In the genomic region with DNA sequence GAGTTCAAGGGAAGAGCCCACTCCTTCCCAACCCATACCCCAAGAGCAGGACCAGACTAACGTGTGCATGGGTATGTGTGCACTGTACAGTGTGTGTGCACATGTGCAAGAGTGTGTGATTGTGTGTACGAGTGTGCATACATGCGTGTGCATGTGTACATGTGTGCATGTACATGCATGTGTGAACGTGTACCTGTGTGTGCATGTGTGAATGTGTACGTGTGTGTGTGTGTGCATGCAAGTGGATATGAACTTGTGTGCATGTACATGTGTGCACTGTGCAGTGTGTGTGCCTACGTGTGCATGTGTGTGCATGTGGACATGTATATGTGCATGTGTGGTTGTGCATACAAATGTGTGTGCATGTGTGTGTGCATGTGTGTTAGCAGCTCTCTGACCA, we compare ENCODE assay signal across 3 cellular contexts.
TF ChIP-seq lines count a peak whose summit lies in the region.

No MANE protein-coding gene starts in this region.

TF ChIP-seq in A549, 52 proteins besides CTCF, POLR2A, EP300 and RAD21:
- no peak for TF ChIP-seq GATA3 (IDR thresholded peaks at IDR 0.05; ENCODE audit: borderline replicate concordance)
- no peak for TF ChIP-seq RCOR1 (IDR thresholded peaks at IDR 0.05; ENCODE audit: low read depth, low read length)
- TF ChIP-seq ESRRA (IDR thresholded peaks at IDR 0.05; ENCODE audit: borderline replicate concordance, low read length), result no peak
- TF ChIP-seq JUNB (IDR thresholded peaks at IDR 0.05), result no peak
- no peak for TF ChIP-seq HOXA7 (CRISPR knock-in tag; IDR thresholded peaks at IDR 0.05)
- no peak for TF ChIP-seq HEYL (CRISPR knock-in tag; IDR thresholded peaks at IDR 0.05)
- TF ChIP-seq CBX8 (IDR thresholded peaks at IDR 0.05), result no peak
- TF ChIP-seq RNF2 (IDR thresholded peaks at IDR 0.05; ENCODE audit: borderline replicate concordance, low read depth), result no peak
- no peak for TF ChIP-seq HDAC2 (IDR thresholded peaks at IDR 0.05)
- TF ChIP-seq TFCP2L1 (CRISPR knock-in tag; IDR thresholded peaks at IDR 0.05), result no peak
- TF ChIP-seq SMC3 (IDR thresholded peaks at IDR 0.05), result no peak
- TF ChIP-seq, protein P1, sequence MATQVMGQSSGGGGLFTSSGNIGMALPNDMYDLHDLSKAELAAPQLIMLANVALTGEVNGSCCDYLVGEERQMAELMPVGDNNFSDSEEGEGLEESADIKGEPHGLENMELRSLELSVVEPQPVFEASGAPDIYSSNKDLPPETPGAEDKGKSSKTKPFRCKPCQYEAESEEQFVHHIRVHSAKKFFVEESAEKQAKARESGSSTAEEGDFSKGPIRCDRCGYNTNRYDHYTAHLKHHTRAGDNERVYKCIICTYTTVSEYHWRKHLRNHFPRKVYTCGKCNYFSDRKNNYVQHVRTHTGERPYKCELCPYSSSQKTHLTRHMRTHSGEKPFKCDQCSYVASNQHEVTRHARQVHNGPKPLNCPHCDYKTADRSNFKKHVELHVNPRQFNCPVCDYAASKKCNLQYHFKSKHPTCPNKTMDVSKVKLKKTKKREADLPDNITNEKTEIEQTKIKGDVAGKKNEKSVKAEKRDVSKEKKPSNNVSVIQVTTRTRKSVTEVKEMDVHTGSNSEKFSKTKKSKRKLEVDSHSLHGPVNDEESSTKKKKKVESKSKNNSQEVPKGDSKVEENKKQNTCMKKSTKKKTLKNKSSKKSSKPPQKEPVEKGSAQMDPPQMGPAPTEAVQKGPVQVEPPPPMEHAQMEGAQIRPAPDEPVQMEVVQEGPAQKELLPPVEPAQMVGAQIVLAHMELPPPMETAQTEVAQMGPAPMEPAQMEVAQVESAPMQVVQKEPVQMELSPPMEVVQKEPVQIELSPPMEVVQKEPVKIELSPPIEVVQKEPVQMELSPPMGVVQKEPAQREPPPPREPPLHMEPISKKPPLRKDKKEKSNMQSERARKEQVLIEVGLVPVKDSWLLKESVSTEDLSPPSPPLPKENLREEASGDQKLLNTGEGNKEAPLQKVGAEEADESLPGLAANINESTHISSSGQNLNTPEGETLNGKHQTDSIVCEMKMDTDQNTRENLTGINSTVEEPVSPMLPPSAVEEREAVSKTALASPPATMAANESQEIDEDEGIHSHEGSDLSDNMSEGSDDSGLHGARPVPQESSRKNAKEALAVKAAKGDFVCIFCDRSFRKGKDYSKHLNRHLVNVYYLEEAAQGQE (IDR thresholded peaks at IDR 0.05), result no peak
- no peak for TF ChIP-seq CBX2 (IDR thresholded peaks at IDR 0.05; ENCODE audit: borderline replicate concordance, low read depth)
- no peak for TF ChIP-seq NPAS2 (CRISPR knock-in tag; IDR thresholded peaks at IDR 0.05; ENCODE audit: borderline replicate concordance)
- TF ChIP-seq, protein P2, sequence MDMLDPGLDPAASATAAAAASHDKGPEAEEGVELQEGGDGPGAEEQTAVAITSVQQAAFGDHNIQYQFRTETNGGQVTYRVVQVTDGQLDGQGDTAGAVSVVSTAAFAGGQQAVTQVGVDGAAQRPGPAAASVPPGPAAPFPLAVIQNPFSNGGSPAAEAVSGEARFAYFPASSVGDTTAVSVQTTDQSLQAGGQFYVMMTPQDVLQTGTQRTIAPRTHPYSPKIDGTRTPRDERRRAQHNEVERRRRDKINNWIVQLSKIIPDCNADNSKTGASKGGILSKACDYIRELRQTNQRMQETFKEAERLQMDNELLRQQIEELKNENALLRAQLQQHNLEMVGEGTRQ (IDR thresholded peaks at IDR 0.05), result no peak
- no peak for TF ChIP-seq FOXS1 (CRISPR knock-in tag; IDR thresholded peaks at IDR 0.05)
- TF ChIP-seq KDM5A (IDR thresholded peaks at IDR 0.05), result no peak
- TF ChIP-seq EHMT2 (IDR thresholded peaks at IDR 0.05; ENCODE audit: low read depth), result no peak

TF ChIP-seq in WTC11, 78 proteins besides CTCF, POLR2A, EP300 and RAD21:
- TF ChIP-seq, protein P3, sequence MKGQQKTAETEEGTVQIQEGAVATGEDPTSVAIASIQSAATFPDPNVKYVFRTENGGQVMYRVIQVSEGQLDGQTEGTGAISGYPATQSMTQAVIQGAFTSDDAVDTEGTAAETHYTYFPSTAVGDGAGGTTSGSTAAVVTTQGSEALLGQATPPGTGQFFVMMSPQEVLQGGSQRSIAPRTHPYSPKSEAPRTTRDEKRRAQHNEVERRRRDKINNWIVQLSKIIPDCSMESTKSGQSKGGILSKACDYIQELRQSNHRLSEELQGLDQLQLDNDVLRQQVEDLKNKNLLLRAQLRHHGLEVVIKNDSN (CRISPR knock-in tag; IDR thresholded peaks at IDR 0.05), result no peak
- TF ChIP-seq FOXP1 (CRISPR knock-in tag; IDR thresholded peaks at IDR 0.05; ENCODE audit: borderline replicate concordance), result 0 out of 2 replicates have a peak, but pooled peaks have one; percentile 19

TF ChIP-seq in H1, 55 proteins besides CTCF, POLR2A, EP300 and RAD21:
- TF ChIP-seq RNF2 (IDR thresholded peaks at IDR 0.05; ENCODE audit: borderline replicate concordance, low read depth, low read length, missing control alignments, poor library complexity, severe bottlenecking) (no peak), GABPA (IDR thresholded peaks at IDR 0.05; ENCODE audit: borderline replicate concordance, insufficient read depth, low read length) (no peak)
